ENCODE assay signal across 22 cellular contexts in the genomic region with DNA sequence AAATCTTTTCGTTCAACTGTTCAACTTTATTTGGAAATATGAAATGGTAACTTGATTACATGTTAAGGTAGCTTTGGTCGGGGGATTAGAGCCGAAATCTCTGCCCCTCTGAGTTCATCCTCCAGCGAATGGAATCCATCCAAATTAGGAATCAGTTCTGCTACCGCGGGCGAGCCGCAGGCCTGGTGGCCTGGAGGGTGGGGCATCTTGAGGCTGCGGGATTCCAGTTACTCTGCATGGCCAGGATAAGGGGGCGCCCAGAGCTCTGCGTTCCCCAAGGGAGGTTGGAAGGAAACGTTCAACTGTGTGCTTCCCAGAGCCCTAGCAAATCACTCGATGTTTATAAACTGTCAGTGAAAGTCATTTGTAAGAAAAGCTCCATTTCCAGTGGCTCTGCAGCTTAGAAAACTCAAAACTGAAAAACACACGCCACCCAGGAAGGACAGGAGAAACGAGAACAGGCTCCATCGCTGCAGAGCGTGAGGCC.
DNase-seq lines count a peak whose midpoint lies in the region; ATAC-seq and TF ChIP-seq lines count a peak whose summit lies in the region.
"Had no signal": no experiment of that assay in that cellular context is flagged by ENCODE, and none has a peak within 500 bp of the region (broad histone marks: within the 10 kb centered on the region; RNA-seq: fewer than 3 reads in every experiment).

No MANE protein-coding gene starts in this region.

- CTCF ChIA-PET in mammary epithelial cell (lab: Charles Lee; ENCODE audit: low non-redundant PET) = no interaction called here

- no peak overlapping the region for H2BK15ac ChIP-seq in mesenchymal stem cell (ENCODE audit: low read depth, poor library complexity, severe bottlenecking)

- no peak overlapping the region for H3K18ac ChIP-seq in mesenchymal stem cell (ENCODE audit: low read depth in 1 of 2, low read length in 2 of 2)

- H4K91ac ChIP-seq in mesenchymal stem cell (ENCODE audit: low read length) = no peak overlapping the region

- DNase-seq in NCI-H1105 treated with DMSO at 0.1 percent for 48 hours (lab: John Stamatoyannopoulos, UW) (peak; percentile 5), NCI-H1105 (lab: John Stamatoyannopoulos, UW) (no peak), mammary epithelial cell (no peak), mesenchymal stem cell (peak; percentile 9)
- DNase-seq: activated CD8-positive, alpha-beta T cell treated with anti-CD3 and anti-CD28 coated beads, Interleukin-2, amount 10 ng/mL, durations not matched to agents 7 days and 5 days; amniotic stem cell; CD4-positive, alpha-beta memory T cell; DND-41; erythroblast; left cardiac atrium; naive thymus-derived CD4-positive, alpha-beta T cell; NCI-H2029 treated with DMSO at 0.1 percent for 48 hours; right cardiac atrium; stimulated activated CD4-positive, alpha-beta T cell treated with anti-CD3 and anti-CD28 coated beads, Interleukin-4, amount 100 ng/mL, for 1 hour; stimulated activated CD8-positive, alpha-beta memory T cell treated with anti-CD3 and anti-CD28 coated beads, Interleukin-4, amount 100 ng/mL, for 48 hours had no signal

- H3K9me3 ChIP-seq in mammary epithelial cell (replicated peaks; ENCODE audit: insufficient read depth, low read length) (no peaks in the 10 kb centered on the region), mesenchymal stem cell (ENCODE audit: control insufficient read depth, low read length) (no peaks in the 10 kb centered on the region), skeletal muscle satellite cell (replicated peaks; ENCODE audit: low read length) (no peaks in the 10 kb centered on the region)
- H3K9me3 ChIP-seq: tibial nerve had no signal

- in situ Hi-C loops in mammary epithelial cell (cut with MboI; ENCODE audit: low sequenced_read_pairs in 2 of 2) = no loop called here

- H3K4ac ChIP-seq in mesenchymal stem cell (ENCODE audit: low read depth in 1 of 2, low read length in 2 of 2) = no peak overlapping the region

- H3K9ac ChIP-seq in mammary epithelial cell (ENCODE audit: insufficient read depth, low read length) (no peak overlapping the region), mesenchymal stem cell (ENCODE audit: low read length) (no peak overlapping the region), skeletal muscle satellite cell (ENCODE audit: low read depth, low read length) (no peak overlapping the region)

- no peak overlapping the region for H3K27ac ChIP-seq in mammary epithelial cell (ENCODE audit: insufficient read depth, low read depth, low read length)
- no peak overlapping the region for H3K27ac ChIP-seq in mesenchymal stem cell (ENCODE audit: low read length, poor library complexity, severe bottlenecking)
- H3K27ac ChIP-seq: 22Rv1, tibial nerve had no signal

- no peak overlapping the region for H3K4me3 ChIP-seq in mammary epithelial cell (replicated peaks in 1 of 3; ENCODE audit: insufficient read depth in 1 of 3, low read depth in 2 of 3, low read length in 3 of 3)
- peak overlapping the region in 1 of 2 experiments; percentile 56 for H3K4me3 ChIP-seq in mesenchymal stem cell (ENCODE audit: insufficient read depth in 1 of 2, low read depth in 1 of 2, low read length in 2 of 2)
- peak overlapping the region; percentile 24 for H3K4me3 ChIP-seq in skeletal muscle satellite cell (ENCODE audit: low read length)

- no peak for TF ChIP-seq CTCF in mammary epithelial cell (conservative IDR thresholded peaks at IDR 0.05 in 1 of 2, IDR thresholded peaks at IDR 0.05 in 1 of 2; ENCODE audit: extremely low read depth in 1 of 2, insufficient read depth in 1 of 2, low read depth in 1 of 2, low read length in 2 of 2)

- peak overlapping the region; percentile 42 for H3K4me2 ChIP-seq in mammary epithelial cell (ENCODE audit: insufficient read depth, low read depth, low read length)
- H3K4me2 ChIP-seq in mesenchymal stem cell (ENCODE audit: low read length, poor library complexity, severe bottlenecking) = no peak overlapping the region
- H3K4me2 ChIP-seq in skeletal muscle satellite cell (ENCODE audit: low read length) = peak overlapping the region; percentile 70

- no peak for ATAC-seq in GM21786 (IDR thresholded peaks at IDR 0.05; ENCODE audit: unreplicated experiment)
- no peak for ATAC-seq in GM19035 (IDR thresholded peaks at IDR 0.05; ENCODE audit: unreplicated experiment)
- ATAC-seq in GM19455 (IDR thresholded peaks at IDR 0.05; ENCODE audit: unreplicated experiment) = no peak
- ATAC-seq: activated CD8-positive, alpha-beta T cell treated with anti-CD3 and anti-CD28 coated beads, Interleukin-2, amount 10 ng/mL, durations not matched to agents 7 days and 5 days; left cardiac atrium; naive thymus-derived CD4-positive, alpha-beta T cell; Panc1; right cardiac atrium had no signal

- no TSS peak for BruUV-seq in mammary epithelial cell (replicated peaks; lab: Mats Ljungman, UMichigan)

- dilution Hi-C loops in mammary epithelial cell (cut with HindIII; ENCODE audit: low sequenced_read_pairs) = no loop called here

- H2AK5ac ChIP-seq in mesenchymal stem cell (ENCODE audit: low read length, severe bottlenecking) = no peak overlapping the region

- H3K36me3 ChIP-seq in mammary epithelial cell (ENCODE audit: insufficient read depth, low read length) = no peaks in the 10 kb centered on the region
- H3K36me3 ChIP-seq in mesenchymal stem cell (ENCODE audit: control insufficient read depth in 1 of 2, insufficient read depth in 2 of 2, low read depth in 1 of 2, low read length in 2 of 2) = no peaks in the 10 kb centered on the region
- H3K36me3 ChIP-seq in skeletal muscle satellite cell (ENCODE audit: insufficient read depth, low read length) = no peaks in the 10 kb centered on the region
- H3K36me3 ChIP-seq: tibial nerve had no signal

- no peaks in the 10 kb centered on the region for H3K79me1 ChIP-seq in mesenchymal stem cell (replicated peaks; ENCODE audit: low read length, poor library complexity, severe bottlenecking)

- no peak overlapping the region for H3K23ac ChIP-seq in mesenchymal stem cell (ENCODE audit: low read length in 2 of 2)

- H3K14ac ChIP-seq in mesenchymal stem cell (ENCODE audit: low read length in 2 of 2) = no peak overlapping the region

- H2AFZ ChIP-seq in mammary epithelial cell (ENCODE audit: low read depth, low read length) = peak overlapping the region; percentile 80
- no peak overlapping the region for H2AFZ ChIP-seq in mesenchymal stem cell (ENCODE audit: low read depth, low read length)

- no peak overlapping the region for H4K8ac ChIP-seq in mesenchymal stem cell (ENCODE audit: low read length)

- intact Hi-C loops in mammary epithelial cell (cut with micrococcal nuclease) = no loop called here

- H2BK120ac ChIP-seq in mesenchymal stem cell (ENCODE audit: low read depth, low read length) = no peak overlapping the region

- WGBS in mammary epithelial cell (ENCODE audit: low coverage, missing lambda C conversion rate) = 20% methylated on average over 17 of the region's 17 CpGs
- WGBS in mesenchymal stem cell = 51% methylated on average over 17 of the region's 17 CpGs

- H2BK5ac ChIP-seq in mesenchymal stem cell (ENCODE audit: low read depth, low read length, poor library complexity, severe bottlenecking) = no peak overlapping the region

- H2BK12ac ChIP-seq in mesenchymal stem cell (ENCODE audit: low read length in 2 of 2) = no peak overlapping the region

- H3K79me2 ChIP-seq in mammary epithelial cell (ENCODE audit: insufficient read depth, low read length) = no peaks in the 10 kb centered on the region

- peaks cover 9% of the 10 kb centered on the region for H3K4me1 ChIP-seq in mammary epithelial cell (ENCODE audit: insufficient read depth, low read length)
- H3K4me1 ChIP-seq in mesenchymal stem cell (ENCODE audit: control insufficient read depth, insufficient read depth, low read depth, low read length) = peaks cover 2% of the 10 kb centered on the region
- peaks cover 12% of the 10 kb centered on the region for H3K4me1 ChIP-seq in skeletal muscle satellite cell (ENCODE audit: control insufficient read depth, insufficient read depth, low read length)

- H3K27me3 ChIP-seq in mammary epithelial cell (ENCODE audit: insufficient read depth, low read length) (no peaks in the 10 kb centered on the region), mesenchymal stem cell (ENCODE audit: control insufficient read depth in 1 of 2, insufficient read depth in 1 of 2, low read length in 2 of 2) (peaks cover 0 to 75% of the 10 kb centered on the region in 2 experiments), skeletal muscle satellite cell (ENCODE audit: control insufficient read depth, insufficient read depth, low read length) (peaks cover 29% of the 10 kb centered on the region)
- H3K27me3 ChIP-seq: tibial nerve had no signal

- H4K20me1 ChIP-seq in mammary epithelial cell (ENCODE audit: insufficient read depth, low read length) = no peaks in the 10 kb centered on the region

Comparison
In these comparisons a context has a peak if more than half of its experiments do, and no peak if none do; other contexts are left out.
1. DNase-seq: peak in NCI-H1105 treated with DMSO at 0.1 percent for 48 hours (single experiment) and mesenchymal stem cell (single experiment); none in NCI-H1105 (single experiment) and mammary epithelial cell (single experiment).